15 cellular contexts compared by ENCODE assay signal in genomic region chr6:44251576-44252524, GRCh38. TPM values are rescaled to one million over a fixed set of nuclear protein-coding genes. Genes with fewer than 3 reads are reported as not detected.
DNase-seq lines count a peak whose midpoint lies in the region; ATAC-seq, FAIRE-seq and TF ChIP-seq lines count a peak whose summit lies in the region.
"Had no signal": no experiment of that assay in that cellular context is flagged by ENCODE, and none has a peak within 500 bp of the region (broad histone marks: within the 10 kb centered on the region; RNA-seq: fewer than 3 reads in every experiment).

No MANE protein-coding gene starts in this region.

- no peak overlapping the region for H3K4me3 ChIP-seq in Karpas-422 (ENCODE audit: low read length)
- H3K4me3 ChIP-seq in astrocyte (ENCODE audit: insufficient read depth, low read depth, low read length): no peak overlapping the region
- H3K4me3 ChIP-seq in ascending aorta: no peak overlapping the region

- no peak for ATAC-seq in HG02870 (IDR thresholded peaks at IDR 0.05; ENCODE audit: unreplicated experiment)

- no peak for DNase-seq in activated CD4-positive, alpha-beta memory T cell treated with anti-CD3 and anti-CD28 coated beads for 36 hours
- DNase-seq in activated CD4-positive, alpha-beta memory T cell treated with anti-CD3 and anti-CD28 coated beads, Interleukin-2, amount 10 ng/mL, durations not matched to agents 7 days and 5 days: no peak
- DNase-seq in Karpas-422: peak; percentile 51
- no peak for DNase-seq in astrocyte (ENCODE audit: low read depth)
- DNase-seq in posterior vena cava (ENCODE audit: low spot score): peak; percentile 66
- no peak for DNase-seq in ascending aorta (ENCODE audit: low spot score in 2 of 2)
- no peak for DNase-seq in MV-4-11 (lab: John Stamatoyannopoulos, UW)
- DNase-seq: DMS79 treated with DMSO at 0.1 percent for 48 hours; mesendoderm; NCI-H187 treated with DMSO at 0.1 percent for 48 hours; NCI-H69; stimulated activated CD4-positive, alpha-beta T cell treated with anti-CD3 and anti-CD28 coated beads, Interleukin-1b, Interleukin-23, amount 100 ng/mL, for 48 hours had no signal

- H3K9me3 ChIP-seq in Karpas-422 (ENCODE audit: low read length) (no peaks in the 10 kb centered on the region), astrocyte (ENCODE audit: insufficient read depth, low read depth, low read length) (no peaks in the 10 kb centered on the region), ascending aorta (no peaks in the 10 kb centered on the region)

- peaks cover 47% of the 10 kb centered on the region for H3K79me2 ChIP-seq in Karpas-422 (ENCODE audit: low read length)
- H3K79me2 ChIP-seq in astrocyte (ENCODE audit: insufficient read depth, low read length): peaks cover 96% of the 10 kb centered on the region

- H3K4me2 ChIP-seq in Karpas-422 (ENCODE audit: low read depth, low read length, poor library complexity, severe bottlenecking) (no peak overlapping the region), astrocyte (ENCODE audit: low read length) (peak overlapping the region; percentile 23)

- H3K27ac ChIP-seq in Karpas-422 (ENCODE audit: low read length) (no peak overlapping the region), astrocyte (ENCODE audit: low read depth, low read length) (no peak overlapping the region), ascending aorta (no peak overlapping the region)

- H3K4me1 ChIP-seq in Karpas-422 (ENCODE audit: low read length) (peaks cover 63% of the 10 kb centered on the region), astrocyte (ENCODE audit: insufficient read depth, low read length) (peaks cover 22% of the 10 kb centered on the region), ascending aorta (peaks cover 0 to 34% of the 10 kb centered on the region in 2 donors)

- POLR2A ChIA-PET in activated CD4-positive, alpha-beta memory T cell treated with anti-CD3 and anti-CD28 coated beads for 36 hours (lab: Charles Lee): interaction anchor here (0.6 to 1.0 kb wide), 2 partner anchors 10 to 614 kb away, joined by 3 to 4 read pairs; no protein-coding TSS in a partner anchor
- POLR2A ChIA-PET in activated CD4-positive, alpha-beta memory T cell treated with anti-CD3 and anti-CD28 coated beads, Interleukin-2, amount 10 ng/mL, durations not matched to agents 7 days and 5 days (lab: Charles Lee): interaction anchor here (1.1 to 6.8 kb wide), 4 partner anchors 9 to 29 kb away, joined by 3 to 64 read pairs (median 4); partner anchors contain the start of gene NFKBIE

- H2AFZ ChIP-seq in Karpas-422 (ENCODE audit: low read length) (no peak overlapping the region), astrocyte (ENCODE audit: low read depth, low read length) (no peak overlapping the region)

- peak overlapping the region; percentile 18 for H3K4me3 Mint-ChIP-seq in activated CD4-positive, alpha-beta memory T cell treated with anti-CD3 and anti-CD28 coated beads for 36 hours
- H3K4me3 Mint-ChIP-seq in activated CD4-positive, alpha-beta memory T cell treated with anti-CD3 and anti-CD28 coated beads, Interleukin-2, amount 10 ng/mL, durations not matched to agents 7 days and 5 days: no peak overlapping the region
- H3K4me3 Mint-ChIP-seq in astrocyte (ENCODE audit: unreplicated experiment): no peak overlapping the region
- H3K4me3 Mint-ChIP-seq: dendritic cell treated with granulocyte-macrophage colony-stimulating factor and Interleukin-4, amounts not matched to agents 40 ng/mL and 50 ng/mL, for 4 days had no signal

- H3K27me3 Mint-ChIP-seq in activated CD4-positive, alpha-beta memory T cell treated with anti-CD3 and anti-CD28 coated beads for 36 hours: peaks cover 2% of the 10 kb centered on the region
- H3K27me3 Mint-ChIP-seq in activated CD4-positive, alpha-beta memory T cell treated with anti-CD3 and anti-CD28 coated beads, Interleukin-2, amount 10 ng/mL, durations not matched to agents 7 days and 5 days: no peaks in the 10 kb centered on the region
- no peaks in the 10 kb centered on the region for H3K27me3 Mint-ChIP-seq in astrocyte (ENCODE audit: low read depth, unreplicated experiment)
- H3K27me3 Mint-ChIP-seq: dendritic cell treated with granulocyte-macrophage colony-stimulating factor and Interleukin-4, amounts not matched to agents 40 ng/mL and 50 ng/mL, for 4 days had no signal

- H4K20me1 ChIP-seq in Karpas-422 (ENCODE audit: insufficient read depth, low read depth, low read length) (peaks cover 56% of the 10 kb centered on the region), astrocyte (ENCODE audit: insufficient read depth, low read length) (peaks cover 100% of the 10 kb centered on the region)

- H3K36me3 ChIP-seq in Karpas-422 (ENCODE audit: insufficient read depth, low read length): peaks cover 74% of the 10 kb centered on the region
- peaks cover 60% of the 10 kb centered on the region for H3K36me3 ChIP-seq in astrocyte (ENCODE audit: insufficient read depth, low read length)
- peaks cover 61 to 66% of the 10 kb centered on the region in 2 donors for H3K36me3 ChIP-seq in ascending aorta

- peak overlapping the region; percentile 99 for H3K27ac Mint-ChIP-seq in activated CD4-positive, alpha-beta memory T cell treated with anti-CD3 and anti-CD28 coated beads for 36 hours
- H3K27ac Mint-ChIP-seq in activated CD4-positive, alpha-beta memory T cell treated with anti-CD3 and anti-CD28 coated beads, Interleukin-2, amount 10 ng/mL, durations not matched to agents 7 days and 5 days: no peak overlapping the region
- peak overlapping the region; percentile 13 for H3K27ac Mint-ChIP-seq in astrocyte (ENCODE audit: unreplicated experiment)
- H3K27ac Mint-ChIP-seq: dendritic cell treated with granulocyte-macrophage colony-stimulating factor and Interleukin-4, amounts not matched to agents 40 ng/mL and 50 ng/mL, for 4 days had no signal

- H3K9me3 Mint-ChIP-seq in activated CD4-positive, alpha-beta memory T cell treated with anti-CD3 and anti-CD28 coated beads for 36 hours: no peaks in the 10 kb centered on the region
- no peaks in the 10 kb centered on the region for H3K9me3 Mint-ChIP-seq in activated CD4-positive, alpha-beta memory T cell treated with anti-CD3 and anti-CD28 coated beads, Interleukin-2, amount 10 ng/mL, durations not matched to agents 7 days and 5 days
- peaks cover 3% of the 10 kb centered on the region for H3K9me3 Mint-ChIP-seq in astrocyte (ENCODE audit: unreplicated experiment)
- H3K9me3 Mint-ChIP-seq: dendritic cell treated with granulocyte-macrophage colony-stimulating factor and Interleukin-4, amounts not matched to agents 40 ng/mL and 50 ng/mL, for 4 days had no signal

- TF ChIP-seq CTCF in astrocyte (IDR thresholded peaks at IDR 0.05; ENCODE audit: insufficient read depth, low read depth, low read length) (no peak), ascending aorta (IDR thresholded peaks at IDR 0.05) (no peak)

- peaks cover 76% of the 10 kb centered on the region for H3K4me1 Mint-ChIP-seq in activated CD4-positive, alpha-beta memory T cell treated with anti-CD3 and anti-CD28 coated beads for 36 hours (ENCODE audit: low read depth)
- H3K4me1 Mint-ChIP-seq in activated CD4-positive, alpha-beta memory T cell treated with anti-CD3 and anti-CD28 coated beads, Interleukin-2, amount 10 ng/mL, durations not matched to agents 7 days and 5 days: peaks cover 82% of the 10 kb centered on the region
- peaks cover 57% of the 10 kb centered on the region for H3K4me1 Mint-ChIP-seq in astrocyte (ENCODE audit: low read depth, unreplicated experiment)

- H3K27me3 ChIP-seq in Karpas-422 (ENCODE audit: low read length) (no peaks in the 10 kb centered on the region), astrocyte (ENCODE audit: insufficient read depth, low read length) (no peaks in the 10 kb centered on the region), ascending aorta (no peaks in the 10 kb centered on the region)

- intact Hi-C loops in activated CD4-positive, alpha-beta memory T cell treated with anti-CD3 and anti-CD28 coated beads for 36 hours (cut with micrococcal nuclease): no loop called here
- intact Hi-C loops in posterior vena cava (cut with DNase I): no loop called here
- intact Hi-C loops in ascending aorta (cut with DNase I): no loop called here

- FAIRE-seq in astrocyte (lab: Jason Lieb, UNC): no peak
- FAIRE-seq: H54 had no signal

- no peaks in the 10 kb centered on the region for H3K9me2 ChIP-seq in Karpas-422 (replicated peaks; ENCODE audit: insufficient read depth, low read length)

- CTCF ChIA-PET in activated CD4-positive, alpha-beta memory T cell treated with anti-CD3 and anti-CD28 coated beads for 36 hours (lab: Charles Lee): interaction anchor here (0.7 to 1.7 kb wide), 6 partner anchors 10 to 61 kb away, joined by 3 to 4 read pairs (median 4); partner anchors contain the start of genes AARS2 and SLC29A1
- CTCF ChIA-PET in activated CD4-positive, alpha-beta memory T cell treated with anti-CD3 and anti-CD28 coated beads, Interleukin-2, amount 10 ng/mL, durations not matched to agents 7 days and 5 days (lab: Charles Lee): interaction anchor here (1.6 to 1.7 kb wide), 2 partner anchors 29 to 61 kb away, joined by 3 to 4 read pairs; partner anchors contain the start of genes AARS2 and SLC29A1

- no peak overlapping the region for H3K9ac ChIP-seq in Karpas-422 (ENCODE audit: low read length)
- no peak overlapping the region for H3K9ac ChIP-seq in astrocyte (ENCODE audit: low read length)

- H3K36me3 Mint-ChIP-seq in activated CD4-positive, alpha-beta memory T cell treated with anti-CD3 and anti-CD28 coated beads for 36 hours: peaks cover 79% of the 10 kb centered on the region
- H3K36me3 Mint-ChIP-seq in activated CD4-positive, alpha-beta memory T cell treated with anti-CD3 and anti-CD28 coated beads, Interleukin-2, amount 10 ng/mL, durations not matched to agents 7 days and 5 days (ENCODE audit: low read depth): peaks cover 88% of the 10 kb centered on the region
- peaks cover 43% of the 10 kb centered on the region for H3K36me3 Mint-ChIP-seq in astrocyte (ENCODE audit: low read depth, unreplicated experiment)

RNA-seq across cellular contexts. Expression of gene HSP90AB1, which starts 4.9 kb away (rescaled TPM):
- total RNA-seq in activated CD4-positive, alpha-beta memory T cell treated with anti-CD3 and anti-CD28 coated beads for 36 hours: 1,000 to 10,000 TPM; 1,671 to 1,695 TPM
- 100 to 1,000 TPM; 478 to 479 TPM for total RNA-seq in activated CD4-positive, alpha-beta memory T cell treated with anti-CD3 and anti-CD28 coated beads, Interleukin-2, amount 10 ng/mL, durations not matched to agents 7 days and 5 days
- total RNA-seq in Karpas-422 (2014; rRNA removed; shearing (Covaris generic); ENCODE audit: low replicate concordance): 474 and 539 TPM in 2 replicates
- total RNA-seq in astrocyte (859 and 914 TPM in 2 replicates), posterior vena cava (100 to 1,000 TPM; 414 to 463 TPM), ascending aorta (354 TPM)

RNA-seq across cellular contexts. Expression of gene SLC35B2, which starts 5.5 kb away (rescaled TPM):
- 10 to 100 TPM; 16.5 to 16.8 TPM for total RNA-seq in activated CD4-positive, alpha-beta memory T cell treated with anti-CD3 and anti-CD28 coated beads for 36 hours
- 10 to 100 TPM; 35.8 to 37.2 TPM for total RNA-seq in activated CD4-positive, alpha-beta memory T cell treated with anti-CD3 and anti-CD28 coated beads, Interleukin-2, amount 10 ng/mL, durations not matched to agents 7 days and 5 days
- 30.0 and 49.9 TPM in 2 replicates for total RNA-seq in Karpas-422 (2014; rRNA removed; shearing (Covaris generic); ENCODE audit: low replicate concordance)
- total RNA-seq in astrocyte: 61.8 and 66.6 TPM in 2 replicates
- 10 to 100 TPM; 23.1 to 28.9 TPM for total RNA-seq in posterior vena cava
- 9.9 TPM for total RNA-seq in ascending aorta

RNA-seq across cellular contexts. Expression of gene NFKBIE, which starts 13.5 kb away (rescaled TPM):
- 10 to 100 TPM; 24.7 to 25.1 TPM for total RNA-seq in activated CD4-positive, alpha-beta memory T cell treated with anti-CD3 and anti-CD28 coated beads for 36 hours
- total RNA-seq in activated CD4-positive, alpha-beta memory T cell treated with anti-CD3 and anti-CD28 coated beads, Interleukin-2, amount 10 ng/mL, durations not matched to agents 7 days and 5 days: 10 to 100 TPM; 20.8 to 21.7 TPM
- 22.2 and 26.1 TPM in 2 replicates for total RNA-seq in Karpas-422 (2014; rRNA removed; shearing (Covaris generic); ENCODE audit: low replicate concordance)
- total RNA-seq in astrocyte: 10.1 and 11.0 TPM in 2 replicates
- total RNA-seq in posterior vena cava: 1 to 10 TPM; 4.5 to 6.7 TPM
- 1.9 TPM for total RNA-seq in ascending aorta

RNA-seq across cellular contexts. Expression of gene TMEM151B, which starts 18.4 kb away (rescaled TPM):
- under 1 TPM; 0.07 to 0.12 TPM for total RNA-seq in activated CD4-positive, alpha-beta memory T cell treated with anti-CD3 and anti-CD28 coated beads for 36 hours
- not detected for total RNA-seq in activated CD4-positive, alpha-beta memory T cell treated with anti-CD3 and anti-CD28 coated beads, Interleukin-2, amount 10 ng/mL, durations not matched to agents 7 days and 5 days
- total RNA-seq in Karpas-422 (2014; rRNA removed; shearing (Covaris generic); ENCODE audit: low replicate concordance): 0.04 and 0.18 TPM in 2 replicates
- total RNA-seq in astrocyte (0.07 and 0.09 TPM in 2 replicates), posterior vena cava (not detected), ascending aorta (not detected)

RNA-seq across cellular contexts. Expression of gene SLC29A1, which starts 28.5 kb away (rescaled TPM):
- total RNA-seq in activated CD4-positive, alpha-beta memory T cell treated with anti-CD3 and anti-CD28 coated beads for 36 hours: 10 to 100 TPM; 47.6 to 50.0 TPM
- 10 to 100 TPM; 24.8 to 25.4 TPM for total RNA-seq in activated CD4-positive, alpha-beta memory T cell treated with anti-CD3 and anti-CD28 coated beads, Interleukin-2, amount 10 ng/mL, durations not matched to agents 7 days and 5 days
- 26.9 and 29.3 TPM in 2 replicates for total RNA-seq in Karpas-422 (2014; rRNA removed; shearing (Covaris generic); ENCODE audit: low replicate concordance)
- total RNA-seq in astrocyte: 14.8 and 15.3 TPM in 2 replicates
- total RNA-seq in posterior vena cava: 10 to 100 TPM; 76.5 to 80.0 TPM
- total RNA-seq in ascending aorta: 224 TPM

Comparison
In these comparisons a context has a peak if more than half of its experiments do, and no peak if none do; other contexts are left out.
1. DNase-seq: peak in Karpas-422 (single experiment) and posterior vena cava (single experiment); none in activated CD4-positive, alpha-beta memory T cell treated with anti-CD3 and anti-CD28 coated beads for 36 hours (single experiment), activated CD4-positive, alpha-beta memory T cell treated with anti-CD3 and anti-CD28 coated beads, Interleukin-2, amount 10 ng/mL, durations not matched to agents 7 days and 5 days (single experiment), astrocyte (single experiment), ascending aorta (0 of 2) and MV-4-11 (single experiment).